Comparison of ENCODE assay signal across 21 cellular contexts in genomic region chr6:101806241-101806640, GRCh38.
A peak's percentile ranks its signal among the peaks of the same experiment; 100 is the strongest.
DNase-seq lines count a peak whose midpoint lies in the region; ATAC-seq, FAIRE-seq and TF ChIP-seq lines count a peak whose summit lies in the region.
"Had no signal": no experiment of that assay in that cellular context is flagged by ENCODE, and none has a peak within 500 bp of the region (broad histone marks: within the 10 kb centered on the region; RNA-seq: fewer than 3 reads in every experiment).

No MANE protein-coding gene starts in this region.

- no peak overlapping the region for H3K9ac ChIP-seq in Karpas-422 (ENCODE audit: low read length)
- H3K9ac ChIP-seq in keratinocyte (ENCODE audit: control insufficient read depth, extremely low read depth, insufficient read depth, low read length), result no peak overlapping the region
- H3K9ac ChIP-seq: BLaER1 had no signal

- no peak overlapping the region for H3K4me3 ChIP-seq in BJ (ENCODE audit: low read depth, low read length)
- no peak overlapping the region for H3K4me3 ChIP-seq in Karpas-422 (ENCODE audit: low read length)
- no peak overlapping the region for H3K4me3 ChIP-seq in astrocyte of the spinal cord (ENCODE audit: low read depth, low read length)
- no peak overlapping the region for H3K4me3 ChIP-seq in keratinocyte (ENCODE audit: control insufficient read depth in 2 of 3, extremely low read depth in 1 of 3, insufficient read depth in 2 of 3, low read depth in 1 of 3, low read length in 3 of 3)
- H3K4me3 ChIP-seq: BLaER1 had no signal

- ATAC-seq in GM21360 (IDR thresholded peaks at IDR 0.05; ENCODE audit: unreplicated experiment) (no peak), GM21423 (IDR thresholded peaks at IDR 0.05; ENCODE audit: unreplicated experiment) (no peak)
- ATAC-seq: left lobe of liver; naive thymus-derived CD8-positive, alpha-beta T cell had no signal

- no peaks in the 10 kb centered on the region for H3K79me2 ChIP-seq in Karpas-422 (ENCODE audit: low read length)
- no peaks in the 10 kb centered on the region for H3K79me2 ChIP-seq in keratinocyte (ENCODE audit: control insufficient read depth, insufficient read depth, low read length)

- H3K36me3 ChIP-seq in BJ (ENCODE audit: control insufficient read depth, insufficient read depth, low read length) (no peaks in the 10 kb centered on the region), Karpas-422 (ENCODE audit: insufficient read depth, low read length) (no peaks in the 10 kb centered on the region), keratinocyte (ENCODE audit: control insufficient read depth in 2 of 2, extremely low read depth in 1 of 2, insufficient read depth in 2 of 2, low read length in 2 of 2) (no peaks in the 10 kb centered on the region)
- H3K36me3 ChIP-seq: BLaER1 had no signal

- TF ChIP-seq CTCF in BJ (IDR thresholded peaks at IDR 0.05; ENCODE audit: insufficient read depth, low read depth, low read length) (no peak), astrocyte of the spinal cord (IDR thresholded peaks at IDR 0.05; ENCODE audit: low read depth, low read length) (no peak), keratinocyte (optimal IDR thresholded peaks at IDR 0.05 in 1 of 3, IDR thresholded peaks at IDR 0.05 in 1 of 3, conservative IDR thresholded peaks at IDR 0.05 in 1 of 3; ENCODE audit: extremely low read depth in 1 of 3, insufficient read depth in 2 of 3, low read length in 3 of 3) (no peak)

- no peaks in the 10 kb centered on the region for H3K9me3 ChIP-seq in Karpas-422 (ENCODE audit: low read length)
- H3K9me3 ChIP-seq in keratinocyte (ENCODE audit: control insufficient read depth, low read depth, low read length), result no peaks in the 10 kb centered on the region
- H3K9me3 ChIP-seq: BLaER1 had no signal

- H3K9me1 ChIP-seq in keratinocyte (ENCODE audit: control insufficient read depth, extremely low read depth, insufficient read depth, low read length), result no peaks in the 10 kb centered on the region

- in situ Hi-C loops in astrocyte of the spinal cord (cut with HindIII; ENCODE audit: low sequenced_read_pairs), result no loop called here

- no peaks in the 10 kb centered on the region for H3K9me2 ChIP-seq in Karpas-422 (replicated peaks; ENCODE audit: insufficient read depth, low read length)

- FAIRE-seq in keratinocyte (lab: Jason Lieb, UNC), result no peak

- dilution Hi-C loops in keratinocyte (cut with MboI; ENCODE audit: extremely low pct_ligation_motif_present, low sequenced_read_pairs), result no loop called here

- no peak overlapping the region for H3K27ac ChIP-seq in Karpas-422 (ENCODE audit: low read length)
- H3K27ac ChIP-seq in keratinocyte (ENCODE audit: control insufficient read depth, insufficient read depth, low read length), result peak overlapping the region; percentile 27
- H3K27ac ChIP-seq: BLaER1, RWPE1 had no signal

- H2AFZ ChIP-seq in Karpas-422 (ENCODE audit: low read length), result 0 out of 2 replicates have a peak overlapping the region, but pooled peaks have one; percentile 34
- H2AFZ ChIP-seq in keratinocyte (ENCODE audit: control insufficient read depth, low read length), result no peak overlapping the region

- H3K27me3 ChIP-seq in BJ (ENCODE audit: control insufficient read depth, insufficient read depth, low read length) (no peaks in the 10 kb centered on the region), Karpas-422 (ENCODE audit: low read length) (no peaks in the 10 kb centered on the region), keratinocyte (ENCODE audit: control insufficient read depth, extremely low read depth, insufficient read depth, low read length) (no peaks in the 10 kb centered on the region)
- H3K27me3 ChIP-seq: BLaER1 had no signal

- CTCF ChIA-PET in BJ (lab: Yijun Ruan, JAX), result no interaction called here

- H4K20me1 ChIP-seq in Karpas-422 (ENCODE audit: insufficient read depth, low read depth, low read length), result no peaks in the 10 kb centered on the region
- H4K20me1 ChIP-seq in keratinocyte (ENCODE audit: control insufficient read depth, extremely low read depth, insufficient read depth, low read length), result no peaks in the 10 kb centered on the region
- H4K20me1 ChIP-seq: BLaER1 had no signal

- DNase-seq in BJ (ENCODE audit: low read depth), result peak; percentile 47
- DNase-seq in Karpas-422, result no peak
- DNase-seq in astrocyte of the spinal cord (ENCODE audit: low read depth, low spot score), result peak; percentile 93
- no peak for DNase-seq in keratinocyte (ENCODE audit: low read depth, low spot score)
- no peak for DNase-seq in NCI-H748 (lab: John Stamatoyannopoulos, UW; ENCODE audit: unreplicated experiment)
- DNase-seq in germinal center (ENCODE audit: low spot score), result no peak
- DNase-seq: activated CD4-positive, alpha-beta T cell treated with anti-CD3 and anti-CD28 coated beads, Interleukin-2, amount 50 U/mL, for 48 hours; aorta; DMS79 treated with DMSO at 0.1 percent for 48 hours; effector CD8-positive, alpha-beta T cell; head of caudate nucleus; Kasumi-1; naive thymus-derived CD8-positive, alpha-beta T cell; NCI-H1930; NCI-H526 treated with DMSO at 0.1 percent for 48 hours; stimulated activated CD4-positive, alpha-beta T cell treated with anti-CD3 and anti-CD28 coated beads, Interleukin-2, amount 100 ng/mL, for 24 hours had no signal

- H3K4me2 ChIP-seq in Karpas-422 (ENCODE audit: low read depth, low read length, poor library complexity, severe bottlenecking) (no peak overlapping the region), keratinocyte (ENCODE audit: control insufficient read depth, extremely low read depth, insufficient read depth, low read depth, low read length) (no peak overlapping the region)
- H3K4me2 ChIP-seq: BLaER1 had no signal

- POLR2A ChIA-PET in BJ (lab: Charles Lee), result no interaction called here

- H3K4me1 ChIP-seq in Karpas-422 (ENCODE audit: low read length) (no peaks in the 10 kb centered on the region), keratinocyte (ENCODE audit: control insufficient read depth, extremely low read depth, insufficient read depth, low read length) (no peaks in the 10 kb centered on the region)
- H3K4me1 ChIP-seq: BLaER1 had no signal

Comparison
In these comparisons a context has a peak if more than half of its experiments do, and no peak if none do; other contexts are left out.
1. DNase-seq: peak in BJ (single experiment) and astrocyte of the spinal cord (single experiment); none in Karpas-422 (single experiment), keratinocyte (single experiment), NCI-H748 (single experiment) and germinal center (single experiment).